ENCODE assay signal across 15 cellular contexts in genomic region chr7:88090233-88090632, GRCh38.
DNase-seq lines count a peak whose midpoint lies in the region; ATAC-seq and FAIRE-seq lines count a peak whose summit lies in the region.
"Had no signal": no experiment of that assay in that cellular context is flagged by ENCODE, and none has a peak within 500 bp of the region (broad histone marks: within the 10 kb centered on the region; RNA-seq: fewer than 3 reads in every experiment).

No MANE protein-coding gene starts in this region.

- peaks cover 3% of the 10 kb centered on the region for H3K9me3 Mint-ChIP-seq in activated naive CD8-positive, alpha-beta T cell treated with anti-CD3 and anti-CD28 coated beads, Interleukin-2, amount 10 ng/mL, durations not matched to agents 7 days and 5 days
- H3K9me3 Mint-ChIP-seq in activated naive CD8-positive, alpha-beta T cell treated with anti-CD3 and anti-CD28 coated beads for 36 hours, result no peaks in the 10 kb centered on the region
- H3K9me3 Mint-ChIP-seq in activated T-helper 17 cell treated with anti-CD3 and anti-CD28 coated beads, Interleukin-2, amount 50 U/mL, for 72 hours, result no peaks in the 10 kb centered on the region

- H3K4me3 Mint-ChIP-seq in activated naive CD8-positive, alpha-beta T cell treated with anti-CD3 and anti-CD28 coated beads, Interleukin-2, amount 10 ng/mL, durations not matched to agents 7 days and 5 days, result peak overlapping the region; percentile 57
- no peak overlapping the region for H3K4me3 Mint-ChIP-seq in activated naive CD8-positive, alpha-beta T cell treated with anti-CD3 and anti-CD28 coated beads for 36 hours
- no peak overlapping the region for H3K4me3 Mint-ChIP-seq in activated T-helper 17 cell treated with anti-CD3 and anti-CD28 coated beads, Interleukin-2, amount 50 U/mL, for 72 hours

- peak; percentile 24 for FAIRE-seq in islet of Langerhans (lab: Jason Lieb, UNC)

- POLR2A ChIA-PET in activated naive CD8-positive, alpha-beta T cell treated with anti-CD3 and anti-CD28 coated beads, Interleukin-2, amount 10 ng/mL, durations not matched to agents 7 days and 5 days (lab: Charles Lee), result interaction anchor here (1.3 to 1.5 kb wide), 2 partner anchors 17 to 156 kb away, joined by 4 read pairs; partner anchors contain the start of gene ADAM22

- no peaks in the 10 kb centered on the region for H3K36me3 Mint-ChIP-seq in activated naive CD8-positive, alpha-beta T cell treated with anti-CD3 and anti-CD28 coated beads, Interleukin-2, amount 10 ng/mL, durations not matched to agents 7 days and 5 days
- no peaks in the 10 kb centered on the region for H3K36me3 Mint-ChIP-seq in activated naive CD8-positive, alpha-beta T cell treated with anti-CD3 and anti-CD28 coated beads for 36 hours
- no peaks in the 10 kb centered on the region for H3K36me3 Mint-ChIP-seq in activated T-helper 17 cell treated with anti-CD3 and anti-CD28 coated beads, Interleukin-2, amount 50 U/mL, for 72 hours (ENCODE audit: low read depth)

- H3K27ac Mint-ChIP-seq in activated naive CD8-positive, alpha-beta T cell treated with anti-CD3 and anti-CD28 coated beads, Interleukin-2, amount 10 ng/mL, durations not matched to agents 7 days and 5 days, result no peak overlapping the region
- no peak overlapping the region for H3K27ac Mint-ChIP-seq in activated naive CD8-positive, alpha-beta T cell treated with anti-CD3 and anti-CD28 coated beads for 36 hours
- H3K27ac Mint-ChIP-seq in activated T-helper 17 cell treated with anti-CD3 and anti-CD28 coated beads, Interleukin-2, amount 50 U/mL, for 72 hours, result peak overlapping the region; percentile 35

- ATAC-seq in activated naive CD8-positive, alpha-beta T cell treated with anti-CD3 and anti-CD28 coated beads, Interleukin-2, amount 10 ng/mL, durations not matched to agents 7 days and 5 days (ENCODE audit: low read depth), result no peak
- ATAC-seq in HG03135 (IDR thresholded peaks at IDR 0.05; ENCODE audit: unreplicated experiment) (peak; percentile 20), HG03354 (IDR thresholded peaks at IDR 0.05; ENCODE audit: poor library complexity, severe bottlenecking, unreplicated experiment) (no peak)
- no peak for ATAC-seq in activated T-helper 17 cell treated with anti-CD3 and anti-CD28 coated beads, Interleukin-2, amount 50 U/mL, for 72 hours (replicated peaks)
- ATAC-seq: PC-3 had no signal

- no peak for DNase-seq in activated naive CD8-positive, alpha-beta T cell treated with anti-CD3 and anti-CD28 coated beads, Interleukin-2, amount 10 ng/mL, durations not matched to agents 7 days and 5 days
- no peak for DNase-seq in activated naive CD8-positive, alpha-beta T cell treated with anti-CD3 and anti-CD28 coated beads for 36 hours
- DNase-seq in hypothalamus (lab: John Stamatoyannopoulos, UW) (no peak), HuH-7.5 (ENCODE audit: low spot score) (no peak)
- DNase-seq: 8988T, DMS 273 treated with DMSO at 0.1 percent for 48 hours, GOT3, NCI-H1417, NCI-H187 treated with DMSO at 0.1 percent for 48 hours, NCI-H748 treated with DMSO at 0.1 percent for 48 hours, PC-3 had no signal

- H3K27me3 Mint-ChIP-seq in activated naive CD8-positive, alpha-beta T cell treated with anti-CD3 and anti-CD28 coated beads, Interleukin-2, amount 10 ng/mL, durations not matched to agents 7 days and 5 days, result peaks cover 6% of the 10 kb centered on the region
- H3K27me3 Mint-ChIP-seq in activated naive CD8-positive, alpha-beta T cell treated with anti-CD3 and anti-CD28 coated beads for 36 hours, result no peaks in the 10 kb centered on the region
- H3K27me3 Mint-ChIP-seq in activated T-helper 17 cell treated with anti-CD3 and anti-CD28 coated beads, Interleukin-2, amount 50 U/mL, for 72 hours, result no peaks in the 10 kb centered on the region

- H3K4me1 Mint-ChIP-seq in activated naive CD8-positive, alpha-beta T cell treated with anti-CD3 and anti-CD28 coated beads, Interleukin-2, amount 10 ng/mL, durations not matched to agents 7 days and 5 days, result peaks cover 17% of the 10 kb centered on the region
- H3K4me1 Mint-ChIP-seq in activated naive CD8-positive, alpha-beta T cell treated with anti-CD3 and anti-CD28 coated beads for 36 hours, result peaks cover 18% of the 10 kb centered on the region
- H3K4me1 Mint-ChIP-seq in activated T-helper 17 cell treated with anti-CD3 and anti-CD28 coated beads, Interleukin-2, amount 50 U/mL, for 72 hours, result no peaks in the 10 kb centered on the region
